1 cellular context compared by ENCODE assay signal in genomic region chr14:73267474-73267873, GRCh38.
A peak's percentile ranks its signal among the peaks of the same experiment; 100 is the strongest.
TF ChIP-seq lines count a peak whose summit lies in the region.

No MANE protein-coding gene starts in this region.

TF ChIP-seq in GM12878, 131 proteins besides CTCF, POLR2A, EP300 and RAD21:
- TF ChIP-seq POLR2AphosphoS2 (IDR thresholded peaks at IDR 0.05; ENCODE audit: low read depth, low read length) = no peak
- TF ChIP-seq CUX1 (IDR thresholded peaks at IDR 0.05; ENCODE audit: insufficient replicate concordance, low read depth, low read length) = no peak
- no peak for TF ChIP-seq ZNF217 (IDR thresholded peaks at IDR 0.05)
- no peak for TF ChIP-seq NKRF (conservative IDR thresholded peaks at IDR 0.05)
- TF ChIP-seq POLR2AphosphoS5 (IDR thresholded peaks at IDR 0.05; ENCODE audit: low read length) = 0 out of 2 replicates have a peak, but pooled peaks have one; percentile 17
- TF ChIP-seq HSF1 (IDR thresholded peaks at IDR 0.05; ENCODE audit: low read depth, low read length) = no peak
- TF ChIP-seq KLF5 (IDR thresholded peaks at IDR 0.05; ENCODE audit: partially characterized antibody) = no peak
